10 cellular contexts compared by ENCODE assay signal in genomic region chr1:235073331-235073967, GRCh38. TPM values are rescaled to one million over a fixed set of nuclear protein-coding genes. Genes with fewer than 3 reads are reported as not detected.
DNase-seq lines count a peak whose midpoint lies in the region; ATAC-seq and TF ChIP-seq lines count a peak whose summit lies in the region.
"Had no signal": no experiment of that assay in that cellular context is flagged by ENCODE, and none has a peak within 500 bp of the region (broad histone marks: within the 10 kb centered on the region; RNA-seq: fewer than 3 reads in every experiment).

No MANE protein-coding gene starts in this region.

- H3K4me3 Mint-ChIP-seq in activated T-helper 2 cell treated with anti-CD3 and anti-CD28 coated beads, Interferon-gamma antibody, Interleukin-2, Interleukin-4, amounts not matched to agents 10 μg/mL and 5 μg/mL and 100 μg/mL, durations not matched to agents 14 hours and 24 hours and 36 hours (ENCODE audit: low read depth) = no peak overlapping the region
- H3K4me3 Mint-ChIP-seq: mesothelial cell of epicardium had no signal

- DNase-seq in HuH-7 (ENCODE audit: low spot score) (peak; percentile 66), right atrium auricular region (ENCODE audit: low spot score) (peak; percentile 73), GOT3 (lab: John Stamatoyannopoulos, UW) (no peak), foreskin melanocyte (no peak), GM13976 (ENCODE audit: low spot score) (no peak)
- DNase-seq in activated T-helper 2 cell treated with anti-CD3 and anti-CD28 coated beads, Interferon-gamma antibody, Interleukin-2, Interleukin-4, amounts not matched to agents 10 μg/mL and 5 μg/mL and 100 μg/mL, durations not matched to agents 14 hours and 24 hours and 36 hours (ENCODE audit: low spot score) = no peak
- DNase-seq: central memory CD4-positive, alpha-beta T cell had no signal

- no peak for ATAC-seq in HG03469 (IDR thresholded peaks at IDR 0.05; ENCODE audit: unreplicated experiment)

- intact Hi-C loops in activated T-helper 2 cell treated with anti-CD3 and anti-CD28 coated beads, Interferon-gamma antibody, Interleukin-2, Interleukin-4, amounts not matched to agents 10 μg/mL and 5 μg/mL and 100 μg/mL, durations not matched to agents 14 hours and 24 hours and 36 hours (cut with micrococcal nuclease) = no loop called here

- H3K4me3 ChIP-seq in right atrium auricular region (no peak overlapping the region), skeletal muscle tissue (ENCODE audit: low read length in 3 of 3) (peak overlapping the region; percentile 59 to 68 (median 61))

- peak overlapping the region; percentile 62 for H3K27ac Mint-ChIP-seq in activated T-helper 2 cell treated with anti-CD3 and anti-CD28 coated beads, Interferon-gamma antibody, Interleukin-2, Interleukin-4, amounts not matched to agents 10 μg/mL and 5 μg/mL and 100 μg/mL, durations not matched to agents 14 hours and 24 hours and 36 hours

- no peaks in the 10 kb centered on the region for H3K9me3 Mint-ChIP-seq in activated T-helper 2 cell treated with anti-CD3 and anti-CD28 coated beads, Interferon-gamma antibody, Interleukin-2, Interleukin-4, amounts not matched to agents 10 μg/mL and 5 μg/mL and 100 μg/mL, durations not matched to agents 14 hours and 24 hours and 36 hours
- H3K9me3 Mint-ChIP-seq: mesothelial cell of epicardium had no signal

- no peaks in the 10 kb centered on the region for H3K27me3 Mint-ChIP-seq in activated T-helper 2 cell treated with anti-CD3 and anti-CD28 coated beads, Interferon-gamma antibody, Interleukin-2, Interleukin-4, amounts not matched to agents 10 μg/mL and 5 μg/mL and 100 μg/mL, durations not matched to agents 14 hours and 24 hours and 36 hours (ENCODE audit: low read depth)

- peaks cover 4% of the 10 kb centered on the region for H3K36me3 Mint-ChIP-seq in activated T-helper 2 cell treated with anti-CD3 and anti-CD28 coated beads, Interferon-gamma antibody, Interleukin-2, Interleukin-4, amounts not matched to agents 10 μg/mL and 5 μg/mL and 100 μg/mL, durations not matched to agents 14 hours and 24 hours and 36 hours (ENCODE audit: low read depth)
- H3K36me3 Mint-ChIP-seq: mesothelial cell of epicardium had no signal

- no peaks in the 10 kb centered on the region for H3K36me3 ChIP-seq in right atrium auricular region
- no peaks in the 10 kb centered on the region for H3K36me3 ChIP-seq in skeletal muscle tissue (ENCODE audit: control insufficient read depth in 3 of 3, insufficient read depth in 3 of 3, low read length in 3 of 3)

- in situ Hi-C loops in GM13976 (cut with MboI; ENCODE audit: low sequenced_read_pairs, unreplicated experiment) = loop anchor here (10.0 kb wide), 1 partner anchor 59 kb away; no protein-coding TSS in a partner anchor

- H3K4me1 Mint-ChIP-seq in activated T-helper 2 cell treated with anti-CD3 and anti-CD28 coated beads, Interferon-gamma antibody, Interleukin-2, Interleukin-4, amounts not matched to agents 10 μg/mL and 5 μg/mL and 100 μg/mL, durations not matched to agents 14 hours and 24 hours and 36 hours (ENCODE audit: low read depth) = peaks cover 36% of the 10 kb centered on the region

- peak overlapping the region; percentile 95 to 98 for H3K27ac ChIP-seq in right atrium auricular region
- peak overlapping the region; percentile 98 for H3K27ac ChIP-seq in skeletal muscle tissue (ENCODE audit: low read depth, low read length)

- peak overlapping the region; percentile 86 to 94 (median 93) for H3K9ac ChIP-seq in skeletal muscle tissue (ENCODE audit: low read depth in 1 of 3, low read length in 3 of 3)

- TF ChIP-seq CTCF in right atrium auricular region (IDR thresholded peaks at IDR 0.05) = no peak
- no peak for TF ChIP-seq CTCF in GM13976 (IDR thresholded peaks at IDR 0.05; ENCODE audit: borderline replicate concordance, control extremely low read depth, extremely low read depth, insufficient read depth, missing control alignments)

- H3K27me3 ChIP-seq in right atrium auricular region (no peaks in the 10 kb centered on the region), skeletal muscle tissue (ENCODE audit: control insufficient read depth in 3 of 3, insufficient read depth in 3 of 3, low read length in 3 of 3) (no peaks in the 10 kb centered on the region)

- H3K9me3 ChIP-seq in right atrium auricular region (no peaks in the 10 kb centered on the region), skeletal muscle tissue (ENCODE audit: control insufficient read depth in 3 of 3, low read length in 3 of 3) (no peaks in the 10 kb centered on the region)

- H3K4me1 ChIP-seq in right atrium auricular region (peaks cover 0 to 70% of the 10 kb centered on the region in 2 donors), skeletal muscle tissue (ENCODE audit: control insufficient read depth in 3 of 3, insufficient read depth in 3 of 3, low read length in 3 of 3) (peaks cover 67 to 75% (median 74%) of the 10 kb centered on the region in 3 donors)

RNA-seq across cellular contexts. Expression of gene TOMM20, which starts 55.2 kb away (rescaled TPM):
- 105 and 118 TPM in 2 replicates for total RNA-seq in activated T-helper 2 cell treated with anti-CD3 and anti-CD28 coated beads, Interferon-gamma antibody, Interleukin-2, Interleukin-4, amounts not matched to agents 10 μg/mL and 5 μg/mL and 100 μg/mL, durations not matched to agents 14 hours and 24 hours and 36 hours
- total RNA-seq in right atrium auricular region (10 to 100 TPM; 70.2 to 83.5 TPM), skeletal muscle tissue (67.8 TPM)

Comparison
In these comparisons a context has a peak if more than half of its experiments do, and no peak if none do; other contexts are left out.
1. DNase-seq: peak in HuH-7 (single experiment) and right atrium auricular region (single experiment); none in activated T-helper 2 cell treated with anti-CD3 and anti-CD28 coated beads, Interferon-gamma antibody, Interleukin-2, Interleukin-4, amounts not matched to agents 10 μg/mL and 5 μg/mL and 100 μg/mL, durations not matched to agents 14 hours and 24 hours and 36 hours (single experiment), GOT3 (single experiment), foreskin melanocyte (single experiment) and GM13976 (single experiment).
2. H3K4me3 ChIP-seq: peak in skeletal muscle tissue (3 of 3); none in right atrium auricular region (0 of 2).